ENCODE assay signal across 1 cellular context in genomic region chr7:25894902-25895791, GRCh38.
A peak's percentile ranks its signal among the peaks of the same experiment; 100 is the strongest.
TF ChIP-seq lines count a peak whose summit lies in the region.

No MANE protein-coding gene starts in this region.

TF ChIP-seq in HepG2, 621 proteins besides CTCF, POLR2A, EP300 and RAD21 (continued from another document):
- TF ChIP-seq HNF1B (CRISPR knock-in tag; IDR thresholded peaks at IDR 0.05) = no peak
- no peak for TF ChIP-seq MIER3 (CRISPR knock-in tag; IDR thresholded peaks at IDR 0.05; ENCODE audit: borderline replicate concordance)
- TF ChIP-seq STAG1 (CRISPR knock-in tag; IDR thresholded peaks at IDR 0.05) = 0 out of 2 replicates have a peak, but pooled peaks have one; percentile 13
- no peak for TF ChIP-seq PHF5A (CRISPR knock-in tag; IDR thresholded peaks at IDR 0.05; ENCODE audit: low read depth, unreplicated experiment)
- no peak for TF ChIP-seq SNAPC5 (CRISPR knock-in tag; IDR thresholded peaks at IDR 0.05; ENCODE audit: borderline replicate concordance)
- TF ChIP-seq GABPA (IDR thresholded peaks at IDR 0.05; ENCODE audit: low read depth, low read length) = no peak
- TF ChIP-seq GABPA (CRISPR knock-in tag; IDR thresholded peaks at IDR 0.05; ENCODE audit: low read depth) = peak; percentile 61; the same call in 1 of the 2 replicates
- TF ChIP-seq, protein P1, sequence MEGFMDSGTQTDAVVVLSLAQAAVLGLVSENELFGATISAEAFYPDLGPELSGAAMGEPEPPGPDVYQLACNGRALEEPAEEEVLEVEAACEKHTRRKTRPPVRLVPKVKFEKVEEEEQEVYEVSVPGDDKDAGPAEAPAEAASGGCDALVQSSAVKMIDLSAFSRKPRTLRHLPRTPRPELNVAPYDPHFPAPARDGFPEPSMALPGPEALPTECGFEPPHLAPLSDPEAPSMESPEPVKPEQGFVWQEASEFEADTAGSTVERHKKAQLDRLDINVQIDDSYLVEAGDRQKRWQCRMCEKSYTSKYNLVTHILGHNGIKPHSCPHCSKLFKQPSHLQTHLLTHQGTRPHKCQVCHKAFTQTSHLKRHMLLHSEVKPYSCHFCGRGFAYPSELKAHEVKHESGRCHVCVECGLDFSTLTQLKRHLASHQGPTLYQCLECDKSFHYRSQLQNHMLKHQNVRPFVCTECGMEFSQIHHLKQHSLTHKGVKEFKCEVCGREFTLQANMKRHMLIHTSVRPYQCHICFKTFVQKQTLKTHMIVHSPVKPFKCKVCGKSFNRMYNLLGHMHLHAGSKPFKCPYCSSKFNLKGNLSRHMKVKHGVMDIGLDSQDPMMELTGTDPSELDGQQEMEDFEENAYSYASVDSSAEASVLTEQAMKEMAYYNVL (CRISPR knock-in tag; IDR thresholded peaks at IDR 0.05; ENCODE audit: borderline replicate concordance) = no peak
- TF ChIP-seq HHEX (CRISPR knock-in tag; IDR thresholded peaks at IDR 0.05) = no peak
- TF ChIP-seq ZMYM3 (CRISPR knock-in tag; IDR thresholded peaks at IDR 0.05) = no peak
TF ChIP-seq in HepG2: peak in this region for 6.
